12 cellular contexts compared by ENCODE assay signal in genomic region chr21:45033791-45034555, GRCh38. TPM values are rescaled to one million over a fixed set of nuclear protein-coding genes. Genes with fewer than 3 reads are reported as not detected.
A peak's percentile ranks its signal among the peaks of the same experiment; 100 is the strongest.
DNase-seq lines count a peak whose midpoint lies in the region; ATAC-seq and TF ChIP-seq lines count a peak whose summit lies in the region.
"Had no signal": no experiment of that assay in that cellular context is flagged by ENCODE, and none has a peak within 500 bp of the region (broad histone marks: within the 10 kb centered on the region; RNA-seq: fewer than 3 reads in every experiment).

No MANE protein-coding gene starts in this region.

- in situ Hi-C loops in mammary epithelial cell (cut with MboI; ENCODE audit: low sequenced_read_pairs in 2 of 2) = no loop called here

- H3K4me2 ChIP-seq in mammary epithelial cell (ENCODE audit: insufficient read depth, low read depth, low read length) = peak overlapping the region; percentile 25

- no peak overlapping the region for H3K9ac ChIP-seq in mammary epithelial cell (ENCODE audit: insufficient read depth, low read length)

- no peak for TF ChIP-seq POLR2A in heart left ventricle (IDR thresholded peaks at IDR 0.05)
- no peak for TF ChIP-seq POLR2A in body of pancreas (IDR thresholded peaks at IDR 0.05)

- no TSS peak for BruUV-seq in mammary epithelial cell (replicated peaks; lab: Mats Ljungman, UMichigan)

- intact Hi-C loops in mammary epithelial cell (cut with micrococcal nuclease) (no loop called here), heart left ventricle (cut with DNase I) (loop anchor here in 2 of 10 donors (2.0 to 5.0 kb wide), 2 partner anchors 45 to 93 kb away; no protein-coding TSS in a partner anchor), sciatic nerve (cut with DNase I) (no loop called here), body of pancreas (cut with DNase I) (no loop called here)

- DNase-seq in AG09309 (ENCODE audit: low read depth) (peak; percentile 59), mammary epithelial cell (no peak), heart left ventricle (peak in 1 of 5 donors; percentile 26), sciatic nerve (ENCODE audit: low spot score) (peak; percentile 68), GM10266 (ENCODE audit: extremely low spot score) (no peak), body of pancreas (no peak), NCI-H748 (lab: John Stamatoyannopoulos, UW; ENCODE audit: unreplicated experiment) (no peak), 8988T (no peak)
- DNase-seq: activated CD4-positive, alpha-beta memory T cell treated with anti-CD3 and anti-CD28 coated beads, Interleukin-2, amount 10 ng/mL, durations not matched to agents 7 days and 5 days; KG1; NCI-H1930; SW 1271 had no signal

- H3K36me3 ChIP-seq in mammary epithelial cell (ENCODE audit: insufficient read depth, low read length) (no peaks in the 10 kb centered on the region), heart left ventricle (no peaks in the 10 kb centered on the region), body of pancreas (replicated peaks in 1 of 2; ENCODE audit: insufficient read depth in 1 of 2, low read depth in 2 of 2) (no peaks in the 10 kb centered on the region)

- WGBS in mammary epithelial cell (ENCODE audit: low coverage, missing lambda C conversion rate) = 56% methylated on average over 21 of the region's 21 CpGs
- WGBS in heart left ventricle, 4 donors = 49 to 59% (median 50%) methylated on average over 21 of the region's 21 CpGs
- WGBS in body of pancreas, 2 donors = 70 to 73% methylated on average over 21 of the region's 21 CpGs

- H3K79me2 ChIP-seq in mammary epithelial cell (ENCODE audit: insufficient read depth, low read length) = no peaks in the 10 kb centered on the region

- peak; percentile 23 to 61 (median 44) for ATAC-seq in heart left ventricle
- ATAC-seq in sciatic nerve = peak; percentile 84
- no peak for ATAC-seq in body of pancreas

- H4K20me1 ChIP-seq in mammary epithelial cell (ENCODE audit: insufficient read depth, low read length) = no peaks in the 10 kb centered on the region

- no peak overlapping the region for H3K27ac ChIP-seq in mammary epithelial cell (ENCODE audit: insufficient read depth, low read depth, low read length)
- H3K27ac ChIP-seq in heart left ventricle = peak overlapping the region in 10 of 12 donors; percentile 14 to 55 (median 42)
- peak overlapping the region in 1 of 4 donors; percentile 44 for H3K27ac ChIP-seq in body of pancreas

- dilution Hi-C loops in mammary epithelial cell (cut with HindIII; ENCODE audit: low sequenced_read_pairs) = no loop called here

- H3K27me3 ChIP-seq in mammary epithelial cell (ENCODE audit: insufficient read depth, low read length) = peaks cover 1% of the 10 kb centered on the region
- H3K27me3 ChIP-seq in heart left ventricle = no peaks in the 10 kb centered on the region
- no peaks in the 10 kb centered on the region for H3K27me3 ChIP-seq in body of pancreas

- CTCF ChIA-PET in mammary epithelial cell (lab: Charles Lee; ENCODE audit: low non-redundant PET) = interaction anchor here (0.6 kb wide), 1 partner anchor 94 kb away, joined by 4 read pairs; no protein-coding TSS in a partner anchor

- H3K4me3 ChIP-seq in AG09309 (ENCODE audit: control insufficient read depth, low read depth, low read length) (peak overlapping the region; percentile 8; the same call in 1 of the 2 replicates), mammary epithelial cell (replicated peaks in 1 of 3; ENCODE audit: insufficient read depth in 1 of 3, low read depth in 2 of 3, low read length in 3 of 3) (no peak overlapping the region), heart left ventricle (peak overlapping the region in 6 of 12 donors; percentile 4 to 28 (median 24)), body of pancreas (no peak overlapping the region)

- peaks cover 10% of the 10 kb centered on the region for H3K4me1 ChIP-seq in mammary epithelial cell (ENCODE audit: insufficient read depth, low read length)
- H3K4me1 ChIP-seq in heart left ventricle = peaks cover 5 to 53% (median 30%) of the 10 kb centered on the region in 12 donors
- H3K4me1 ChIP-seq in body of pancreas = peaks cover 28% of the 10 kb centered on the region

- TF ChIP-seq CTCF in AG09309 (IDR thresholded peaks at IDR 0.05; ENCODE audit: control insufficient read depth, insufficient read depth, low read depth, low read length, missing control alignments) (no peak), mammary epithelial cell (conservative IDR thresholded peaks at IDR 0.05 in 1 of 2, IDR thresholded peaks at IDR 0.05 in 1 of 2; ENCODE audit: extremely low read depth in 1 of 2, insufficient read depth in 1 of 2, low read depth in 1 of 2, low read length in 2 of 2) (no peak), heart left ventricle (IDR thresholded peaks at IDR 0.05) (no peak), GM10266 (IDR thresholded peaks at IDR 0.05; ENCODE audit: control insufficient read depth, insufficient read depth, low read depth, missing control alignments) (no peak), body of pancreas (IDR thresholded peaks at IDR 0.05) (no peak)

- H3K9me3 ChIP-seq in mammary epithelial cell (replicated peaks; ENCODE audit: insufficient read depth, low read length) (peaks cover 10% of the 10 kb centered on the region), heart left ventricle (peaks cover 0 to 16% (median 11%) of the 10 kb centered on the region in 12 donors), body of pancreas (no peaks in the 10 kb centered on the region)

- H2AFZ ChIP-seq in mammary epithelial cell (ENCODE audit: low read depth, low read length) = peak overlapping the region; percentile 8

RNA-seq across cellular contexts. Expression of gene ADARB1, which starts 40.4 kb away (rescaled TPM):
- total RNA-seq in mammary epithelial cell = 10 to 100 TPM; 42.5 to 82.9 TPM
- polyA plus RNA-seq in mammary epithelial cell = 17.2 TPM
- polyA minus RNA-seq in mammary epithelial cell = 26.9 TPM
- total RNA-seq in heart left ventricle = 10 to 100 TPM in 8 of 9 donors, 1 to 10 TPM in 1; 6.9 to 16.3 (median 12.1) TPM
- 10 to 100 TPM in 1 of 2 donors, 1 to 10 TPM in 1; 8.9 to 11.5 TPM for polyA plus RNA-seq in heart left ventricle
- 35.0 TPM for total RNA-seq in sciatic nerve
- 10 to 100 TPM; 11.4 to 11.5 TPM for total RNA-seq in body of pancreas

Comparison
In these comparisons a context has a peak if more than half of its experiments do, and no peak if none do; other contexts are left out.
1. DNase-seq: peak in AG09309 (single experiment) and sciatic nerve (single experiment); none in mammary epithelial cell (single experiment), GM10266 (single experiment), body of pancreas (0 of 4), NCI-H748 (single experiment) and 8988T (single experiment).